ENCODE assay signal across 10 cellular contexts in the genomic region with DNA sequence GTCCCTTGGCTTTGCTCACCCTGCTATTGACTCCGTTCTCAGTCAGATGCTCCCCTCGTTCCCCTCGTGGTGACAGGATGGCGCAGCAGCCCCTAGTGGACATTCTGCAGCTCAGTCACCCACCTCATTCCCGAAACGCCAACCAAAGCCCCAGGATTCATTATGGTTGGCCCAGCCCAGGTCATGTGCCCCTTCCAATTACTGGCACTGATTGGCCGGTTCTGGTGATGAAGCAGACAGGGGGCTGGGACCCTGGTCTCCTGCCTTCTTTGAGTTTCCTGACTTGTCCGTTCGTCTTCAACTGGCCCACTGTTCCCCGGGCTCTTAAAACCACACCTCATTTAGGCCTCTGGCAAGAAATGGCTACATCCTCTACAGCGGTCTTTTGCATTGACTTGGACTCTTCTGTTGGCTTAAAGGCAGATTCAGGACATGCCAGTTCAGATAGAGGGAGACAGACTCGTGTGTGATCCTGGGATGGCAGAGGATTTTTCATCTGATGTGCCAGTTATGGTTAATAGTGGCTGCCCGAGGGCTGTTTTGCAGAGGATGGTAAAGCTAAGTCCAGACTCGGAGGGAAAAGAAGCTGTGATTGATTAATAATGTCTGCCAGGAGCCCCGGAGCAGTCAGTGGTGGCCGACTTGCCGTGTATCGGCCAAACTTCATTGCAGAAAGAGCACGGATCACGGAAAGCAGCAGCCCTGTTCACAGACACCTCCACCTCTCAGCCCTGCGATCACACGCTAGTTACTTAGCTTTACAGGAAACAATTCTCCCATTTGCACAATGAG. TPM values are rescaled to one million over a fixed set of nuclear protein-coding genes. Genes with fewer than 3 reads are reported as not detected.
A peak's percentile ranks its signal among the peaks of the same experiment; 100 is the strongest.
DNase-seq lines count a peak whose midpoint lies in the region; ATAC-seq and TF ChIP-seq lines count a peak whose summit lies in the region.
"Had no signal": no experiment of that assay in that cellular context is flagged by ENCODE, and none has a peak within 500 bp of the region (broad histone marks: within the 10 kb centered on the region; RNA-seq: fewer than 3 reads in every experiment).

No MANE protein-coding gene starts in this region.

- no peak for DNase-seq in activated CD4-positive, CD25-positive, alpha-beta regulatory T cell treated with anti-CD3 and anti-CD28 coated beads, Interleukin-2, amount 50 U/mL, for 72 hours
- peak; percentile 64 to 73 for DNase-seq in activated CD4-positive, alpha-beta T cell treated with anti-CD3 and anti-CD28 coated beads, Interleukin-2, amount 50 U/mL, for 48 hours
- DNase-seq in epithelial cell of proximal tubule (ENCODE audit: low read depth) (no peak), NCI-H2029 (lab: John Stamatoyannopoulos, UW) (no peak)

- no peaks in the 10 kb centered on the region for H3K27me3 ChIP-seq in neural cell (ENCODE audit: insufficient read depth, low read depth, low read length)
- H3K27me3 ChIP-seq: BLaER1, breast epithelium had no signal

- H3K4me1 ChIP-seq in urinary bladder (ENCODE audit: insufficient read depth): no peaks in the 10 kb centered on the region
- H3K4me1 ChIP-seq: BLaER1, breast epithelium had no signal

- H3K36me3 ChIP-seq in neural cell (ENCODE audit: insufficient read depth, low read length) (no peaks in the 10 kb centered on the region), urinary bladder (ENCODE audit: insufficient read depth) (no peaks in the 10 kb centered on the region)
- H3K36me3 ChIP-seq: BLaER1, breast epithelium had no signal

- no peaks in the 10 kb centered on the region for H3K9me2 ChIP-seq in neural cell (ENCODE audit: insufficient read depth, low read length)

- no peak overlapping the region for H3K4me2 ChIP-seq in neural cell (ENCODE audit: low read length)
- H3K4me2 ChIP-seq: BLaER1 had no signal

- no peaks in the 10 kb centered on the region for H4K20me1 ChIP-seq in neural cell (ENCODE audit: insufficient read depth)
- H4K20me1 ChIP-seq: BLaER1 had no signal

- no peak overlapping the region for H2AFZ ChIP-seq in neural cell (ENCODE audit: low read depth, low read length)

- H3F3A ChIP-seq in neural cell (ENCODE audit: insufficient read depth, low read length, poor library complexity, severe bottlenecking): no peaks in the 10 kb centered on the region

- peak overlapping the region; percentile 43 for H3K4me3 ChIP-seq in epithelial cell of proximal tubule (ENCODE audit: low read depth, low read length)
- peak overlapping the region; percentile 9 for H3K4me3 ChIP-seq in neural cell (ENCODE audit: low read length)
- H3K4me3 ChIP-seq in urinary bladder (ENCODE audit: low read depth, low read length): peak overlapping the region; percentile 1
- H3K4me3 ChIP-seq: BLaER1 had no signal

- no peaks in the 10 kb centered on the region for H3K9me3 ChIP-seq in neural cell (ENCODE audit: low read length)

- TF ChIP-seq EP300 in neural cell (conservative IDR thresholded peaks at IDR 0.05; ENCODE audit: poor library complexity, severe bottlenecking): no peak

- no peak for TF ChIP-seq RAD21 in neural cell (conservative IDR thresholded peaks at IDR 0.05)

- peak; percentile 58 for TF ChIP-seq CTCF in epithelial cell of proximal tubule (conservative IDR thresholded peaks at IDR 0.05; ENCODE audit: low read depth, low read length)
- no peak for TF ChIP-seq CTCF in neural cell (IDR thresholded peaks at IDR 0.05; ENCODE audit: poor library complexity, severe bottlenecking)

- peak; percentile 80 to 99 for ATAC-seq in activated CD4-positive, CD25-positive, alpha-beta regulatory T cell treated with anti-CD3 and anti-CD28 coated beads, Interleukin-2, amount 50 U/mL, for 24 hours
- ATAC-seq in GM21526 (IDR thresholded peaks at IDR 0.05; ENCODE audit: low FRiP score, unreplicated experiment): no peak

- H3K79me2 ChIP-seq in neural cell (replicated peaks; ENCODE audit: insufficient read depth, low read length): no peaks in the 10 kb centered on the region

- no peak overlapping the region for H3K9ac ChIP-seq in neural cell (ENCODE audit: low read length)
- H3K9ac ChIP-seq: BLaER1 had no signal

- 51% methylated on average over 22 of the region's 22 CpGs for WGBS in urinary bladder

- H3K27ac ChIP-seq in neural cell (ENCODE audit: low read length): no peak overlapping the region
- H3K27ac ChIP-seq in urinary bladder (ENCODE audit: low read depth): no peak overlapping the region
- H3K27ac ChIP-seq: BLaER1 had no signal

TF ChIP-seq in neural cell, 6 proteins besides CTCF, POLR2A, EP300 and RAD21:
- TF ChIP-seq, protein P1, sequence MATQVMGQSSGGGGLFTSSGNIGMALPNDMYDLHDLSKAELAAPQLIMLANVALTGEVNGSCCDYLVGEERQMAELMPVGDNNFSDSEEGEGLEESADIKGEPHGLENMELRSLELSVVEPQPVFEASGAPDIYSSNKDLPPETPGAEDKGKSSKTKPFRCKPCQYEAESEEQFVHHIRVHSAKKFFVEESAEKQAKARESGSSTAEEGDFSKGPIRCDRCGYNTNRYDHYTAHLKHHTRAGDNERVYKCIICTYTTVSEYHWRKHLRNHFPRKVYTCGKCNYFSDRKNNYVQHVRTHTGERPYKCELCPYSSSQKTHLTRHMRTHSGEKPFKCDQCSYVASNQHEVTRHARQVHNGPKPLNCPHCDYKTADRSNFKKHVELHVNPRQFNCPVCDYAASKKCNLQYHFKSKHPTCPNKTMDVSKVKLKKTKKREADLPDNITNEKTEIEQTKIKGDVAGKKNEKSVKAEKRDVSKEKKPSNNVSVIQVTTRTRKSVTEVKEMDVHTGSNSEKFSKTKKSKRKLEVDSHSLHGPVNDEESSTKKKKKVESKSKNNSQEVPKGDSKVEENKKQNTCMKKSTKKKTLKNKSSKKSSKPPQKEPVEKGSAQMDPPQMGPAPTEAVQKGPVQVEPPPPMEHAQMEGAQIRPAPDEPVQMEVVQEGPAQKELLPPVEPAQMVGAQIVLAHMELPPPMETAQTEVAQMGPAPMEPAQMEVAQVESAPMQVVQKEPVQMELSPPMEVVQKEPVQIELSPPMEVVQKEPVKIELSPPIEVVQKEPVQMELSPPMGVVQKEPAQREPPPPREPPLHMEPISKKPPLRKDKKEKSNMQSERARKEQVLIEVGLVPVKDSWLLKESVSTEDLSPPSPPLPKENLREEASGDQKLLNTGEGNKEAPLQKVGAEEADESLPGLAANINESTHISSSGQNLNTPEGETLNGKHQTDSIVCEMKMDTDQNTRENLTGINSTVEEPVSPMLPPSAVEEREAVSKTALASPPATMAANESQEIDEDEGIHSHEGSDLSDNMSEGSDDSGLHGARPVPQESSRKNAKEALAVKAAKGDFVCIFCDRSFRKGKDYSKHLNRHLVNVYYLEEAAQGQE (IDR thresholded peaks at IDR 0.05; ENCODE audit: borderline replicate concordance): no peak
- no peak for TF ChIP-seq TAF1 (IDR thresholded peaks at IDR 0.05; ENCODE audit: low read depth)
- TF ChIP-seq SMC3 (conservative IDR thresholded peaks at IDR 0.05; ENCODE audit: poor library complexity): no peak
- TF ChIP-seq MXI1 (conservative IDR thresholded peaks at IDR 0.05; ENCODE audit: poor library complexity, severe bottlenecking): no peak
- TF ChIP-seq POLR2AphosphoS5 (IDR thresholded peaks at IDR 0.05): no peak
- no peak for TF ChIP-seq EZH2 (IDR thresholded peaks at IDR 0.05; ENCODE audit: borderline replicate concordance, insufficient read depth, low read length, poor library complexity, severe bottlenecking)

RNA-seq across cellular contexts. Expression of gene LSM3, which starts 37.8 kb away (rescaled TPM):
- total RNA-seq in epithelial cell of proximal tubule (24.7 and 24.9 TPM in 2 replicates), urinary bladder (12.2 TPM)
- polyA plus RNA-seq in neural cell (28.3 and 29.6 TPM in 2 replicates), urinary bladder (13.0 TPM)
- 7.3 and 10.5 TPM in 2 replicates for polyA minus RNA-seq in neural cell

RNA-seq across cellular contexts. Expression of gene XPC, which starts 38.1 kb away (rescaled TPM):
- total RNA-seq in epithelial cell of proximal tubule: 16.6 and 27.8 TPM in 2 replicates
- 21.9 and 29.6 TPM in 2 replicates for polyA plus RNA-seq in neural cell
- polyA minus RNA-seq in neural cell: 29.9 and 43.8 TPM in 2 replicates
- 25.8 TPM for total RNA-seq in urinary bladder
- polyA plus RNA-seq in urinary bladder: 27.3 TPM

Comparison
In these comparisons a context has a peak if more than half of its experiments do, and no peak if none do; other contexts are left out.
1. DNase-seq: peak in activated CD4-positive, alpha-beta T cell treated with anti-CD3 and anti-CD28 coated beads, Interleukin-2, amount 50 U/mL, for 48 hours (2 of 2); none in activated CD4-positive, CD25-positive, alpha-beta regulatory T cell treated with anti-CD3 and anti-CD28 coated beads, Interleukin-2, amount 50 U/mL, for 72 hours (single experiment), epithelial cell of proximal tubule (single experiment) and NCI-H2029 (single experiment).
2. Peak in every context shown above with its lines, with median percentiles within 50 percentile points of each other: H3K4me3 ChIP-seq.